Comparison of ENCODE assay signal across 28 cellular contexts in genomic region chr16:5512037-5512436, GRCh38.
"Had no signal": no experiment of that assay in that cellular context is flagged by ENCODE, and none has a peak within 500 bp of the region (broad histone marks: within the 10 kb centered on the region; RNA-seq: fewer than 3 reads in every experiment).

No MANE protein-coding gene starts in this region.

- H3K36me3 Mint-ChIP-seq: mesothelial cell of epicardium; naive B cell; natural killer cell; stimulated activated effector memory CD8-positive, alpha-beta T cell treated with anti-CD3 and anti-CD28 coated beads, Interleukin-12 subunit alpha, Interleukin-12 subunit beta, amount 100 ng/mL, for 72 hours had no signal

- DNase-seq: islet precursor cell; left ventricle myocardium inferior; mesendoderm; naive B cell; natural killer cell; nephron progenitor cell; nucleus accumbens; pancreas; posterior cingulate gyrus; retina; right cardiac atrium; sigmoid colon; small intestine; spleen; stimulated activated CD4-positive, alpha-beta T cell treated with anti-CD3 and anti-CD28 coated beads, Interleukin-4, amount 100 ng/mL, for 24 hours; stimulated activated naive CD4-positive, alpha-beta T cell; tibial artery; trophoblast cell; upper lobe of right lung had no signal

- H3K4me3 Mint-ChIP-seq: mesothelial cell of epicardium; naive B cell; natural killer cell; nephron progenitor cell; stimulated activated effector memory CD8-positive, alpha-beta T cell treated with anti-CD3 and anti-CD28 coated beads, Interleukin-12 subunit alpha, Interleukin-12 subunit beta, amount 100 ng/mL, for 72 hours; stimulated activated naive CD8-positive, alpha-beta T cell treated with anti-CD3 and anti-CD28 coated beads, Interleukin-15, Interleukin-2, amounts not matched to agents 100 ng/mL and 50 ng/mL, for 24 hours had no signal

- H3K27me3 ChIP-seq: hepatocyte, pancreas, sigmoid colon, upper lobe of right lung had no signal

- H3K27ac Mint-ChIP-seq: mesothelial cell of epicardium; naive B cell; natural killer cell; nephron progenitor cell; stimulated activated effector memory CD8-positive, alpha-beta T cell treated with anti-CD3 and anti-CD28 coated beads, Interleukin-12 subunit alpha, Interleukin-12 subunit beta, amount 100 ng/mL, for 72 hours; stimulated activated naive CD8-positive, alpha-beta T cell treated with anti-CD3 and anti-CD28 coated beads, Interleukin-15, Interleukin-2, amounts not matched to agents 100 ng/mL and 50 ng/mL, for 24 hours had no signal

- ATAC-seq: natural killer cell; pancreas; right cardiac atrium; stimulated activated effector memory CD8-positive, alpha-beta T cell treated with anti-CD3 and anti-CD28 coated beads, Interleukin-12 subunit alpha, Interleukin-12 subunit beta, amount 100 ng/mL, for 72 hours; upper lobe of right lung had no signal

- H3K9me3 ChIP-seq: pancreas, prostate gland, sigmoid colon, suprapubic skin, thoracic aorta, tibial artery, upper lobe of right lung had no signal

- H3K4me2 ChIP-seq: hepatocyte had no signal

- H3K79me2 ChIP-seq: hepatocyte had no signal

- H3K27me3 Mint-ChIP-seq: stimulated activated naive CD8-positive, alpha-beta T cell treated with anti-CD3 and anti-CD28 coated beads, Interleukin-15, Interleukin-2, amounts not matched to agents 100 ng/mL and 50 ng/mL, for 24 hours had no signal

- H3K4me3 ChIP-seq: hepatocyte, left ventricle myocardium inferior, lung, pancreas, prostate gland, sigmoid colon, spleen, suprapubic skin, thoracic aorta, tibial artery, upper lobe of right lung had no signal

- FAIRE-seq: pancreas, small intestine, urothelium cell line had no signal

- H3K36me3 ChIP-seq: left ventricle myocardium inferior, pancreas, prostate gland, sigmoid colon, spleen, suprapubic skin, thoracic aorta, tibial artery, upper lobe of right lung had no signal

- H3K27ac ChIP-seq: hepatocyte, left ventricle myocardium inferior, pancreas, prostate gland, sigmoid colon, spleen, suprapubic skin, thoracic aorta, tibial artery, upper lobe of right lung had no signal

- H3K4me1 Mint-ChIP-seq: mesothelial cell of epicardium; naive B cell; natural killer cell; stimulated activated effector memory CD8-positive, alpha-beta T cell treated with anti-CD3 and anti-CD28 coated beads, Interleukin-12 subunit alpha, Interleukin-12 subunit beta, amount 100 ng/mL, for 72 hours had no signal

- H2AFZ ChIP-seq: hepatocyte had no signal

- H3K4me1 ChIP-seq: left ventricle myocardium inferior, pancreas, prostate gland, sigmoid colon, spleen, suprapubic skin, tibial artery, upper lobe of right lung had no signal
